ENCODE assay signal across 7 cellular contexts in genomic region chr12:122965851-122966742, GRCh38. TPM values are rescaled to one million over a fixed set of nuclear protein-coding genes. Genes with fewer than 3 reads are reported as not detected.
DNase-seq lines count a peak whose midpoint lies in the region; ATAC-seq and TF ChIP-seq lines count a peak whose summit lies in the region.

ABCB9 (minus strand) TSS chr12:122966463; CDS start chr12:122960235, 6,228 bp downstream.

- peaks cover 25% of the 10 kb centered on the region for H3K4me1 ChIP-seq in colonic mucosa

- H3K27ac ChIP-seq in colonic mucosa = no peak within 1 kb of the TSS
- peak within 1 kb of the TSS; percentile 75 for H3K27ac ChIP-seq in layer of hippocampus (ENCODE audit: low read depth, low read length)

- peak; percentile 79 for ATAC-seq in GM18505 (IDR thresholded peaks at IDR 0.05; ENCODE audit: unreplicated experiment)
- ATAC-seq in HG03108 (IDR thresholded peaks at IDR 0.05; ENCODE audit: unreplicated experiment) = peak; percentile 65

- DNase-seq in NCI-H446 treated with DMSO at 0.1 percent for 48 hours (lab: John Stamatoyannopoulos, UW) (peak; percentile 71), colonic mucosa (peak; percentile 99)
- DNase-seq in activated CD4-positive, alpha-beta T cell treated with anti-CD3 and anti-CD28 coated beads for 48 hours = peak; percentile 95
- DNase-seq in stimulated activated CD4-positive, alpha-beta T cell treated with anti-CD3 and anti-CD28 coated beads, Interleukin-1b, Interleukin-23, amount 100 ng/mL, for 24 hours (ENCODE audit: low read depth in 4 of 4, low spot score in 1 of 4) = peak; percentile 90 to 98 (median 94)

- no peak for TF ChIP-seq CTCF in colonic mucosa (IDR thresholded peaks at IDR 0.05)

- H3K36me3 ChIP-seq in colonic mucosa = no peaks in the 10 kb centered on the region

- TF ChIP-seq POLR2A in GM18505 (IDR thresholded peaks at IDR 0.05; ENCODE audit: borderline replicate concordance, extremely low read depth, insufficient read depth, insufficient read length) = peak; percentile 16

- peak within 1 kb of the TSS; percentile 56 for H3K4me3 ChIP-seq in colonic mucosa

- H3K9me3 ChIP-seq in colonic mucosa = no peaks in the 10 kb centered on the region

- intact Hi-C loops in colonic mucosa (cut with DNase I) = no loop called here

- H3K9ac ChIP-seq in colonic mucosa (ENCODE audit: low read depth in 2 of 2, low read length in 2 of 2) = peak within 1 kb of the TSS; percentile 54 to 66

- no peaks in the 10 kb centered on the region for H3K27me3 ChIP-seq in colonic mucosa
- no peaks in the 10 kb centered on the region for H3K27me3 ChIP-seq in layer of hippocampus (ENCODE audit: control insufficient read depth, insufficient read depth, low read length)

RNA-seq across cellular contexts. Expression of gene ABCB9, which starts in this region (rescaled TPM):
- 1 to 10 TPM; 4.3 to 4.5 TPM for total RNA-seq in colonic mucosa
